ENCODE assay signal across 9 cellular contexts in genomic region chr22:27718186-27719032, GRCh38.
DNase-seq lines count a peak whose midpoint lies in the region; ATAC-seq and TF ChIP-seq lines count a peak whose summit lies in the region.
"Had no signal": no experiment of that assay in that cellular context is flagged by ENCODE, and none has a peak within 500 bp of the region (broad histone marks: within the 10 kb centered on the region; RNA-seq: fewer than 3 reads in every experiment).

No MANE protein-coding gene starts in this region.

- no peaks in the 10 kb centered on the region for H3K36me3 ChIP-seq in mucosa of descending colon (ENCODE audit: low read depth)
- H3K36me3 ChIP-seq: neutrophil had no signal

- H3K9me3 ChIP-seq in AG04450 (ENCODE audit: control insufficient read depth, insufficient read depth, low read length) (peaks cover 10% of the 10 kb centered on the region), mucosa of descending colon (no peaks in the 10 kb centered on the region)
- H3K9me3 ChIP-seq: neutrophil had no signal

- ATAC-seq in mucosa of descending colon (peak; percentile 90), HG03280 (IDR thresholded peaks at IDR 0.05; ENCODE audit: unreplicated experiment) (no peak)

- POLR2A ChIA-PET in AG04450 (lab: Yijun Ruan, JAX): interaction anchor here (0.6 kb wide), 2 partner anchors 58 to 367 kb away, joined by 4 read pairs; no protein-coding TSS in a partner anchor

- peaks cover 2% of the 10 kb centered on the region for H3K4me1 ChIP-seq in mucosa of descending colon (ENCODE audit: low read depth)

- intact Hi-C loops in mucosa of descending colon (cut with DNase I, micrococcal nuclease): no loop called here

- DNase-seq in AG04450 (ENCODE audit: low read depth, low spot score) (peak; percentile 69), MV-4-11 (lab: John Stamatoyannopoulos, UW) (peak; percentile 52), epidermal melanocyte (ENCODE audit: insufficient read length, low spot score) (peak; percentile 74), mucosa of descending colon (peak; percentile 49 to 67 (median 57))
- no peak for DNase-seq in activated CD4-positive, alpha-beta T cell treated with anti-CD3 and anti-CD28 coated beads, Interleukin-2, amount 50 U/mL, for 48 hours
- no peak for DNase-seq in activated CD4-positive, alpha-beta T cell treated with anti-CD3 and anti-CD28 coated beads for 1 hour
- no peak for DNase-seq in stimulated activated naive CD4-positive, alpha-beta T cell treated with Interleukin-2 at 50 U/mL for 16 hours (lab: John Stamatoyannopoulos, UW)

- peaks cover 2% of the 10 kb centered on the region for H3K27me3 ChIP-seq in AG04450 (ENCODE audit: control insufficient read depth, insufficient read depth, low read length)
- H3K27me3 ChIP-seq: neutrophil had no signal

- TF ChIP-seq CTCF in AG04450 (IDR thresholded peaks at IDR 0.05; ENCODE audit: low read depth, low read length): no peak
- TF ChIP-seq CTCF in mucosa of descending colon (IDR thresholded peaks at IDR 0.05): no peak

- H3K4me3 ChIP-seq in AG04450 (ENCODE audit: low read depth, low read length) (peak overlapping the region; percentile 27; the same call in 1 of the 2 replicates), mucosa of descending colon (no peak overlapping the region)

- H3K27ac ChIP-seq in AG04450 (ENCODE audit: low read depth, low read length): peak overlapping the region; percentile 52
- H3K27ac ChIP-seq: neutrophil had no signal

- CTCF ChIA-PET in AG04450 (lab: Charles Lee): no interaction called here

Comparison
In these comparisons a context has a peak if more than half of its experiments do, and no peak if none do; other contexts are left out.
1. DNase-seq: peak in AG04450 (single experiment), MV-4-11 (single experiment), epidermal melanocyte (single experiment) and mucosa of descending colon (3 of 3); none in activated CD4-positive, alpha-beta T cell treated with anti-CD3 and anti-CD28 coated beads, Interleukin-2, amount 50 U/mL, for 48 hours (0 of 2), activated CD4-positive, alpha-beta T cell treated with anti-CD3 and anti-CD28 coated beads for 1 hour (single experiment) and stimulated activated naive CD4-positive, alpha-beta T cell treated with Interleukin-2 at 50 U/mL for 16 hours (single experiment).